Comparison of ENCODE assay signal across 27 cellular contexts in genomic region chr2:62627667-62628066, GRCh38.
"Had no signal": no experiment of that assay in that cellular context is flagged by ENCODE, and none has a peak within 500 bp of the region (broad histone marks: within the 10 kb centered on the region; RNA-seq: fewer than 3 reads in every experiment).

No MANE protein-coding gene starts in this region.

- H3K4me1 ChIP-seq: foreskin keratinocyte, heart left ventricle, left ventricle myocardium inferior, stomach, suprapubic skin, tibial artery had no signal

- H3K27ac ChIP-seq: esophagus muscularis mucosa, foreskin keratinocyte, heart left ventricle, left ventricle myocardium inferior, ovary, skin epidermis, stomach, suprapubic skin, tibial artery, VCaP had no signal

- H3K4me3 ChIP-seq: esophagus muscularis mucosa, heart left ventricle, left ventricle myocardium inferior, ovary, skin epidermis, stomach, suprapubic skin, tibial artery had no signal

- H3K27me3 ChIP-seq: esophagus muscularis mucosa, foreskin keratinocyte, heart left ventricle, ovary, stomach, suprapubic skin, tibial artery had no signal

- H3K27ac Mint-ChIP-seq: activated CD4-positive, alpha-beta memory T cell treated with anti-CD3 and anti-CD28 coated beads, Interleukin-2, amount 10 ng/mL, durations not matched to agents 7 days and 5 days; activated CD4-positive, alpha-beta T cell treated with anti-CD3 and anti-CD28 coated beads, Interleukin-2, amount 10 ng/mL, durations not matched to agents 7 days and 5 days; activated naive CD4-positive, alpha-beta T cell treated with anti-CD3 and anti-CD28 coated beads, Interleukin-2, amount 50 U/mL, for 72 hours; activated T-helper 2 cell treated with anti-CD3 and anti-CD28 coated beads, Interferon-gamma antibody, Interleukin-2, Interleukin-4, amounts not matched to agents 10 μg/mL and 5 μg/mL and 100 μg/mL, durations not matched to agents 14 hours and 24 hours and 36 hours; dendritic cell treated with granulocyte-macrophage colony-stimulating factor and Interleukin-4, amounts not matched to agents 40 ng/mL and 50 ng/mL, for 4 days; mesothelial cell of epicardium; naive B cell; nephron progenitor cell; progenitor cell of endocrine pancreas; stimulated activated memory B cell treated with anti-CD40 and anti-IgM and Interleukin-4, amounts not matched to agents 10 μg/mL and 1 μg/mL and 100 μg/mL, for 72 hours had no signal

- H3K9me3 ChIP-seq: esophagus muscularis mucosa, ovary, suprapubic skin, tibial artery had no signal

- ATAC-seq: activated naive CD4-positive, alpha-beta T cell treated with anti-CD3 and anti-CD28 coated beads, Interleukin-2, amount 50 U/mL, for 72 hours; foreskin keratinocyte; heart left ventricle; sciatic nerve; stimulated activated memory B cell treated with anti-CD40 and anti-IgM and Interleukin-4, amounts not matched to agents 10 μg/mL and 1 μg/mL and 100 μg/mL, for 72 hours had no signal

- H3K9me3 Mint-ChIP-seq: activated T-helper 2 cell treated with anti-CD3 and anti-CD28 coated beads, Interferon-gamma antibody, Interleukin-2, Interleukin-4, amounts not matched to agents 10 μg/mL and 5 μg/mL and 100 μg/mL, durations not matched to agents 14 hours and 24 hours and 36 hours; central memory CD8-positive, alpha-beta T cell; stimulated activated memory B cell treated with anti-CD40 and anti-IgM and Interleukin-4, amounts not matched to agents 10 μg/mL and 1 μg/mL and 100 μg/mL, for 72 hours had no signal

- DNase-seq: activated CD4-positive, alpha-beta memory T cell treated with anti-CD3 and anti-CD28 coated beads, Interleukin-2, amount 10 ng/mL, durations not matched to agents 7 days and 5 days; activated CD4-positive, alpha-beta T cell treated with anti-CD3 and anti-CD28 coated beads for 1 hour; activated CD4-positive, alpha-beta T cell treated with anti-CD3 and anti-CD28 coated beads, Interleukin-2, amount 10 ng/mL, durations not matched to agents 7 days and 5 days; activated naive CD4-positive, alpha-beta T cell; activated T-cell treated with anti-CD3 and anti-CD28 coated beads, Interleukin-2, amount 50 U/mL, for 48 hours; foreskin keratinocyte; heart left ventricle; hypothalamus; left ventricle myocardium inferior; naive B cell; nephron progenitor cell; ovary; stimulated activated CD4-positive, alpha-beta T cell treated with anti-CD3 and anti-CD28 coated beads, Interleukin-4, amount 100 ng/mL, for 24 hours; stomach; tibial artery had no signal

- H3K36me3 Mint-ChIP-seq: activated naive CD4-positive, alpha-beta T cell treated with anti-CD3 and anti-CD28 coated beads, Interleukin-2, amount 50 U/mL, for 72 hours; naive B cell; stimulated activated memory B cell treated with anti-CD40 and anti-IgM and Interleukin-4, amounts not matched to agents 10 μg/mL and 1 μg/mL and 100 μg/mL, for 72 hours had no signal

- H3K27me3 Mint-ChIP-seq: activated CD4-positive, alpha-beta memory T cell treated with anti-CD3 and anti-CD28 coated beads, Interleukin-2, amount 10 ng/mL, durations not matched to agents 7 days and 5 days; dendritic cell treated with granulocyte-macrophage colony-stimulating factor and Interleukin-4, amounts not matched to agents 40 ng/mL and 50 ng/mL, for 4 days; progenitor cell of endocrine pancreas had no signal

- H3K36me3 ChIP-seq: esophagus muscularis mucosa, heart left ventricle, left ventricle myocardium inferior, ovary, stomach, suprapubic skin, tibial artery had no signal

- H3K4me3 Mint-ChIP-seq: activated CD4-positive, alpha-beta memory T cell treated with anti-CD3 and anti-CD28 coated beads, Interleukin-2, amount 10 ng/mL, durations not matched to agents 7 days and 5 days; activated CD4-positive, alpha-beta T cell treated with anti-CD3 and anti-CD28 coated beads, Interleukin-2, amount 10 ng/mL, durations not matched to agents 7 days and 5 days; central memory CD8-positive, alpha-beta T cell; dendritic cell treated with granulocyte-macrophage colony-stimulating factor and Interleukin-4, amounts not matched to agents 40 ng/mL and 50 ng/mL, for 4 days; mesothelial cell of epicardium; naive B cell; nephron progenitor cell; stimulated activated memory B cell treated with anti-CD40 and anti-IgM and Interleukin-4, amounts not matched to agents 10 μg/mL and 1 μg/mL and 100 μg/mL, for 72 hours had no signal

- H3K4me1 Mint-ChIP-seq: activated CD4-positive, alpha-beta memory T cell treated with anti-CD3 and anti-CD28 coated beads, Interleukin-2, amount 10 ng/mL, durations not matched to agents 7 days and 5 days; activated CD4-positive, alpha-beta T cell treated with anti-CD3 and anti-CD28 coated beads, Interleukin-2, amount 10 ng/mL, durations not matched to agents 7 days and 5 days; central memory CD8-positive, alpha-beta T cell; mesothelial cell of epicardium; naive B cell; nephron progenitor cell; stimulated activated memory B cell treated with anti-CD40 and anti-IgM and Interleukin-4, amounts not matched to agents 10 μg/mL and 1 μg/mL and 100 μg/mL, for 72 hours had no signal
